In genomic region chr4:183458005-183458404, GRCh38 we compare ENCODE assay signal across 8 cellular contexts.
"Had no signal": no experiment of that assay in that cellular context is flagged by ENCODE, and none has a peak within 500 bp of the region (broad histone marks: within the 10 kb centered on the region; RNA-seq: fewer than 3 reads in every experiment).

No MANE protein-coding gene starts in this region.

- H3K9me3 Mint-ChIP-seq: IgD-negative memory B cell had no signal

- H3K27ac Mint-ChIP-seq: HFFc6, IgD-negative memory B cell had no signal

- H3K4me3 ChIP-seq: HAP-1 had no signal

- H3K27me3 Mint-ChIP-seq: IgD-negative memory B cell had no signal

- ATAC-seq: HCT116 had no signal

- H3K4me3 Mint-ChIP-seq: HFFc6, IgD-negative memory B cell had no signal

- H3K4me1 ChIP-seq: HAP-1 had no signal

- H3K27ac ChIP-seq: HL-60 had no signal

- H3K36me3 ChIP-seq: HAP-1 had no signal

- H3K9me3 ChIP-seq: HAP-1 had no signal

- DNase-seq: GOT3, H7, HFFc6, KG1 had no signal
